Comparison of ENCODE assay signal across 23 cellular contexts in the genomic region with DNA sequence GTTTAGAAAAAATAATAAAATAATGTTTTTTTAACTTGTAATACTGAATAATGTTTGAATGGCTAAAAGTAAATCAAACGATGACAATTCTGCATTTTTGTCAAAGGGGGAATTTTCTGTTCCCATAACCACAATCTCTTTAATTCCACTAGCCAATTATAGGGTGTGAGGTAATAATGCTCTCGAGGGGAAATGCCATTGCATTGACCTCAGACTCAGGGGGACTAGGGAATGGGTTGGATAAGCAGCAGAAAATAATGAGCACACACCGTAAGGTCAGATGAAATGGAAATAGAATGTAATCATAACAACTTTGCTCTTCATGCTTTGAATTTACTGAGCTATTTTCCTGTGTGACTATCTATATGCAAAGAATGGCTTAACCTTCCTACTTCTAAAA.
DNase-seq lines count a peak whose midpoint lies in the region; ATAC-seq, FAIRE-seq and TF ChIP-seq lines count a peak whose summit lies in the region.
"Had no signal": no experiment of that assay in that cellular context is flagged by ENCODE, and none has a peak within 500 bp of the region (broad histone marks: within the 10 kb centered on the region; RNA-seq: fewer than 3 reads in every experiment).

No MANE protein-coding gene starts in this region.

- H4K20me1 ChIP-seq in osteoblast (ENCODE audit: insufficient read depth, low read length) = no peaks in the 10 kb centered on the region

- no peak overlapping the region for H2AFZ ChIP-seq in osteoblast (ENCODE audit: low read length)

- H3K4me2 ChIP-seq in osteoblast (ENCODE audit: insufficient read depth, low read length) = peak overlapping the region; percentile 32

- peak; percentile 78 for DNase-seq in AG10803 (ENCODE audit: low read depth)
- DNase-seq in HT1080 (ENCODE audit: low read depth) = peak; percentile 12
- peak; percentile 58 for DNase-seq in osteoblast (ENCODE audit: insufficient read length, low spot score, missing footprints)
- no peak for DNase-seq in T-helper 2 cell
- DNase-seq in stimulated activated CD4-positive, alpha-beta T cell treated with anti-CD3 and anti-CD28 coated beads, Interleukin-1b, Interleukin-23, amount 100 ng/mL, for 48 hours = no peak
- DNase-seq: activated CD4-positive, alpha-beta T cell treated with anti-CD3 and anti-CD28 coated beads, Interleukin-2, amount 50 U/mL, for 4 hours; amniotic stem cell; BE2C; COR-L47; gastrocnemius medialis; HCEC 1CT; kidney glomerular epithelial cell; midbrain; NCI-H187; NCI-H345; PC-3; psoas muscle; WERI-Rb-1 had no signal

- no peak for TF ChIP-seq CTCF in AG10803 (conservative IDR thresholded peaks at IDR 0.05; ENCODE audit: low read length)
- TF ChIP-seq CTCF in osteoblast (IDR thresholded peaks at IDR 0.05; ENCODE audit: extremely low read depth, low read depth, low read length) = no peak

- H3K4me3 ChIP-seq in AG10803 (ENCODE audit: low read length) = no peak overlapping the region
- H3K4me3 ChIP-seq in osteoblast (ENCODE audit: insufficient read depth, low read length) = no peak overlapping the region
- H3K4me3 ChIP-seq: gastrocnemius medialis, psoas muscle, SJSA1, thoracic aorta had no signal

- no peaks in the 10 kb centered on the region for H3K79me2 ChIP-seq in osteoblast (ENCODE audit: insufficient read depth, low read length)

- peak overlapping the region; percentile 21 for H3K27ac ChIP-seq in osteoblast (ENCODE audit: low read depth, low read length)
- H3K27ac ChIP-seq: gastrocnemius medialis, psoas muscle, SJSA1, thoracic aorta, WERI-Rb-1 had no signal

- peak; percentile 26 for FAIRE-seq in endometrium (lab: Jason Lieb, UNC)

- no peaks in the 10 kb centered on the region for H3K9me3 ChIP-seq in osteoblast (ENCODE audit: low read depth, low read length)
- H3K9me3 ChIP-seq: BE2C, gastrocnemius medialis, psoas muscle, SJSA1, thoracic aorta had no signal

- H3K36me3 ChIP-seq in osteoblast (ENCODE audit: insufficient read depth, low read length) = no peaks in the 10 kb centered on the region
- H3K36me3 ChIP-seq: BE2C, gastrocnemius medialis, SJSA1, thoracic aorta, WERI-Rb-1 had no signal

- ATAC-seq in HG03460 (IDR thresholded peaks at IDR 0.05; ENCODE audit: unreplicated experiment) (no peak), HG02970 (IDR thresholded peaks at IDR 0.05; ENCODE audit: low FRiP score, unreplicated experiment) (no peak)
- ATAC-seq: gastrocnemius medialis, PC-3, psoas muscle had no signal

- H3K4me1 ChIP-seq in osteoblast (ENCODE audit: insufficient read depth, low read length) = peaks cover 26% of the 10 kb centered on the region
- H3K4me1 ChIP-seq: BE2C, gastrocnemius medialis, psoas muscle had no signal

- H3K27me3 ChIP-seq in osteoblast (ENCODE audit: insufficient read depth, low read length) = no peaks in the 10 kb centered on the region
- H3K27me3 ChIP-seq: BE2C, gastrocnemius medialis, SJSA1 had no signal

Comparison
In these comparisons a context has a peak if more than half of its experiments do, and no peak if none do; other contexts are left out.
1. DNase-seq: peak in AG10803 (single experiment), HT1080 (single experiment) and osteoblast (single experiment); none in T-helper 2 cell (0 of 5) and stimulated activated CD4-positive, alpha-beta T cell treated with anti-CD3 and anti-CD28 coated beads, Interleukin-1b, Interleukin-23, amount 100 ng/mL, for 48 hours (single experiment).